In the genomic region with DNA sequence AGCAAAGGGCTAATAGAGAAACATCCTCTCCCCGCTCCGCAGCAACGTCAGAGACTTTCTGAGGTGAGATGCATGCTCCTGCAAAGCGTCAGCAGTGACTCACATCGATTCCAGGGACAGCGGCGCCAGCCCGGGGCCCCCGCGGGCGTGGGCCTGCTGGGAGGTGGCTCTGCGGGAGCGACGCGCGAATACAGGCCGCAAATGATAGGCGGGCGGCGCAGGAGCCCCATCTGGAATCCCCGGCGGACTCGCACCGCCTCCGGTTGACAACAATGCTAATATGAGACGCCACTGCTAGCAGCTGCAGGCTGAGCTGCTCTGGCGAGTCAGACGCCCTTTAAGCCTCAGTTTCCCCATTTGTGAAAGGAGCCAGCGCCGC, we compare ENCODE assay signal across 8 cellular contexts. TPM values are rescaled to one million over a fixed set of nuclear protein-coding genes. Genes with fewer than 3 reads are reported as not detected.
DNase-seq lines count a peak whose midpoint lies in the region; ATAC-seq and TF ChIP-seq lines count a peak whose summit lies in the region.

No MANE protein-coding gene starts in this region.

- H3K36me3 ChIP-seq in BE2C: peaks cover 44% of the 10 kb centered on the region
- H3K36me3 ChIP-seq in brain microvascular endothelial cell (replicated peaks): peaks cover 32% of the 10 kb centered on the region

- no peaks in the 10 kb centered on the region for H3K9me3 ChIP-seq in BE2C

- in situ Hi-C loops in brain microvascular endothelial cell (cut with HindIII; ENCODE audit: low pct_ligation_motif_present, low sequenced_read_pairs): no loop called here

- H3K4me3 ChIP-seq in BE2C (ENCODE audit: low read depth, low read length) (peak overlapping the region; percentile 98), brain microvascular endothelial cell (ENCODE audit: low read depth, low read length) (peak overlapping the region; percentile 85)

- no peaks in the 10 kb centered on the region for H3K27me3 ChIP-seq in BE2C
- no peaks in the 10 kb centered on the region for H3K27me3 ChIP-seq in brain microvascular endothelial cell (replicated peaks)

- H3K27ac ChIP-seq in VCaP (peak overlapping the region; percentile 89), brain microvascular endothelial cell (peak overlapping the region; percentile 90)

- no peak for TF ChIP-seq CTCF in BE2C (IDR thresholded peaks at IDR 0.05; ENCODE audit: low read depth, low read length)
- TF ChIP-seq CTCF in VCaP (conservative IDR thresholded peaks at IDR 0.05): no peak
- no peak for TF ChIP-seq CTCF in brain microvascular endothelial cell (IDR thresholded peaks at IDR 0.05; ENCODE audit: low read depth, low read length, missing control alignments)

- peaks cover 3% of the 10 kb centered on the region for H3K4me1 ChIP-seq in BE2C

- DNase-seq in BE2C (peak; percentile 80), LoVo (ENCODE audit: low spot score) (peak; percentile 81), brain microvascular endothelial cell (peak; percentile 92), inferior parietal cortex (ENCODE audit: extremely low spot score) (peak; percentile 64), NCI-H1436 (lab: John Stamatoyannopoulos, UW) (no peak)
- DNase-seq in stimulated activated CD4-positive, alpha-beta T cell treated with anti-CD3 and anti-CD28 coated beads, Interleukin-12 subunit alpha, Interleukin-12 subunit beta, amount 100 ng/mL, for 24 hours (ENCODE audit: low read depth in 2 of 2): peak; percentile 81 to 82

- ATAC-seq in GM21515 (IDR thresholded peaks at IDR 0.05; ENCODE audit: unreplicated experiment): peak; percentile 9

RNA-seq across cellular contexts. Expression of a gene that starts 0.6 kb away (rescaled TPM):
- polyA plus RNA-seq in BE2C (2012; ENCODE audit: insufficient read depth, insufficient read length, low read depth): 80.2 TPM

RNA-seq across cellular contexts. Expression of a gene that starts 15.9 kb away (rescaled TPM):
- polyA plus RNA-seq in BE2C (2012; ENCODE audit: insufficient read depth, insufficient read length, low read depth): 89.3 TPM

RNA-seq across cellular contexts. Expression of a gene that starts 44.7 kb away (rescaled TPM):
- 0.59 TPM for polyA plus RNA-seq in BE2C (2012; ENCODE audit: insufficient read depth, insufficient read length, low read depth)
